In the genomic region with DNA sequence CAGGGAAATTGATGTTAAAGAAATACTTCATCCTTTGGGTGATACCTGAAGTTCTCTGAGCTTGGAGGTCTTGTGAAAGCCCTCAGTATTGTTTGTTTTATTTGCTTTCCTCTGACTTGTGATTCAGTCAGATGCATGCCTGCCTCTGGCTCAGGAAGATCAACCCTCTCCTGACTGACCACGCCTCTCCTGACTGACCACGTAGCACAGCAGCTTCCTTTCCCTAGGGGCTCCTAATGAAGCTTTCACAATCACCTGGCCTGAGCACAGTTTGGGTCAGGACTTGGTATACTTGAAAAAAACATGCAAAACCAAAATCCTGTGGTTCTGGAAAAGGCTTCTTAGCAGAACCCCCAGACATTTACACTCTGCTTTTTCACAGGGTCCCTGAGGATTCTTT, we compare ENCODE assay signal across 11 cellular contexts.
DNase-seq lines count a peak whose midpoint lies in the region; ATAC-seq, FAIRE-seq and TF ChIP-seq lines count a peak whose summit lies in the region.
"Had no signal": no experiment of that assay in that cellular context is flagged by ENCODE, and none has a peak within 500 bp of the region (broad histone marks: within the 10 kb centered on the region; RNA-seq: fewer than 3 reads in every experiment).

No MANE protein-coding gene starts in this region.

- in situ Hi-C loops in astrocyte of the cerebellum (cut with HindIII; ENCODE audit: low sequenced_read_pairs): loop anchor here (5.0 kb wide), 1 partner anchor 90 kb away; no protein-coding TSS in a partner anchor

- H3K4me3 ChIP-seq in astrocyte of the cerebellum (ENCODE audit: low read depth, low read length): peak overlapping the region; percentile 89

- no peak for FAIRE-seq in HTR-8/SVneo (lab: Jason Lieb, UNC)

- ATAC-seq in GM19328 (IDR thresholded peaks at IDR 0.05; ENCODE audit: unreplicated experiment): no peak
- no peak for ATAC-seq in GM19463 (IDR thresholded peaks at IDR 0.05; ENCODE audit: unreplicated experiment)
- ATAC-seq: HCT116 had no signal

- DNase-seq in AG08395 (ENCODE audit: low spot score) (peak; percentile 64), HTR-8/SVneo (ENCODE audit: insufficient read length, low spot score) (peak; percentile 53), astrocyte of the cerebellum (ENCODE audit: low read depth) (no peak), kidney tubule cell (ENCODE audit: low spot score) (peak; percentile 74), NCI-H1930 (lab: John Stamatoyannopoulos, UW) (no peak)
- DNase-seq in activated CD8-positive, alpha-beta memory T cell treated with anti-CD3 and anti-CD28 coated beads for 24 hours: no peak
- DNase-seq: CD4-positive, alpha-beta T cell; KG1 had no signal

- TF ChIP-seq CTCF in astrocyte of the cerebellum (IDR thresholded peaks at IDR 0.05; ENCODE audit: low read depth, low read length, missing control alignments): no peak

Comparison
In these comparisons a context has a peak if more than half of its experiments do, and no peak if none do; other contexts are left out.
1. DNase-seq: peak in AG08395 (single experiment), HTR-8/SVneo (single experiment) and kidney tubule cell (single experiment); none in astrocyte of the cerebellum (single experiment), NCI-H1930 (0 of 2) and activated CD8-positive, alpha-beta memory T cell treated with anti-CD3 and anti-CD28 coated beads for 24 hours (single experiment).